ENCODE assay signal across 2 cellular contexts in the genomic region with DNA sequence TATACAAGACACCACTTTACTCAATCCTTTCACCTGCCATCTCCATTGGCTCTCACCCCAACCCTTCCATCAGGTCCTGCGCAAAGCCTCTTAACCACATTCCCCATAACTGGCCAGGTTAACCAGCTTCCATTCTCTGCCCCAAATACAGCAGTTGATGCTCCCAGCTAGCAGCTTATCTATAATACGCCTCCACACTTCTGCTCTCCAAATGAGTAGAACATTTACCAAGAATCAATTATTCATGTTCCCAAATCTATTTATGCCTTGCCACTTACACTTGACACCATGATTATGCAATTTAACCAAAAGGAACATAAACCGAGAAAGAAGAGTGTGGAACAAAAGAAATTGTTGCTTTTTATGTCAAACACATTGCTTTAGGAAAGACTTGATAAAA.
A peak's percentile ranks its signal among the peaks of the same experiment; 100 is the strongest.
TF ChIP-seq lines count a peak whose summit lies in the region.

No MANE protein-coding gene starts in this region.

TF ChIP-seq in liver, 16 proteins besides CTCF, POLR2A, EP300 and RAD21:
- TF ChIP-seq FOXA1 (IDR thresholded peaks at IDR 0.05) (no peak), TAF1 (conservative IDR thresholded peaks at IDR 0.05) (no peak), NR2F2 (IDR thresholded peaks at IDR 0.05) (no peak), GABPA (IDR thresholded peaks at IDR 0.05 in 1 of 2, conservative IDR thresholded peaks at IDR 0.05 in 1 of 2) (peak in 1 of 2 donors; percentile 24), SP1 (IDR thresholded peaks at IDR 0.05) (peak; percentile 61), FOXA2 (IDR thresholded peaks at IDR 0.05) (peak; percentile 27), RXRA (IDR thresholded peaks at IDR 0.05) (peak; percentile 52 to 87), HNF4A (conservative IDR thresholded peaks at IDR 0.05) (peak; percentile 53 to 80), YY1 (IDR thresholded peaks at IDR 0.05) (peak; percentile 93), JUND (IDR thresholded peaks at IDR 0.05) (peak in 1 of 2 donors; percentile 62), HNF4G (IDR thresholded peaks at IDR 0.05) (no peak), EGR1 (IDR thresholded peaks at IDR 0.05; ENCODE audit: low read depth in 2 of 2) (peak; percentile 29 to 87)
- TF ChIP-seq, protein P1, sequence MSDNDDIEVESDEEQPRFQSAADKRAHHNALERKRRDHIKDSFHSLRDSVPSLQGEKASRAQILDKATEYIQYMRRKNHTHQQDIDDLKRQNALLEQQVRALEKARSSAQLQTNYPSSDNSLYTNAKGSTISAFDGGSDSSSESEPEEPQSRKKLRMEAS (IDR thresholded peaks at IDR 0.05): peak; percentile 35
- TF ChIP-seq, protein P2, sequence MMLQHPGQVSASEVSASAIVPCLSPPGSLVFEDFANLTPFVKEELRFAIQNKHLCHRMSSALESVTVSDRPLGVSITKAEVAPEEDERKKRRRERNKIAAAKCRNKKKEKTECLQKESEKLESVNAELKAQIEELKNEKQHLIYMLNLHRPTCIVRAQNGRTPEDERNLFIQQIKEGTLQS (IDR thresholded peaks at IDR 0.05): no peak
- TF ChIP-seq, protein P3, sequence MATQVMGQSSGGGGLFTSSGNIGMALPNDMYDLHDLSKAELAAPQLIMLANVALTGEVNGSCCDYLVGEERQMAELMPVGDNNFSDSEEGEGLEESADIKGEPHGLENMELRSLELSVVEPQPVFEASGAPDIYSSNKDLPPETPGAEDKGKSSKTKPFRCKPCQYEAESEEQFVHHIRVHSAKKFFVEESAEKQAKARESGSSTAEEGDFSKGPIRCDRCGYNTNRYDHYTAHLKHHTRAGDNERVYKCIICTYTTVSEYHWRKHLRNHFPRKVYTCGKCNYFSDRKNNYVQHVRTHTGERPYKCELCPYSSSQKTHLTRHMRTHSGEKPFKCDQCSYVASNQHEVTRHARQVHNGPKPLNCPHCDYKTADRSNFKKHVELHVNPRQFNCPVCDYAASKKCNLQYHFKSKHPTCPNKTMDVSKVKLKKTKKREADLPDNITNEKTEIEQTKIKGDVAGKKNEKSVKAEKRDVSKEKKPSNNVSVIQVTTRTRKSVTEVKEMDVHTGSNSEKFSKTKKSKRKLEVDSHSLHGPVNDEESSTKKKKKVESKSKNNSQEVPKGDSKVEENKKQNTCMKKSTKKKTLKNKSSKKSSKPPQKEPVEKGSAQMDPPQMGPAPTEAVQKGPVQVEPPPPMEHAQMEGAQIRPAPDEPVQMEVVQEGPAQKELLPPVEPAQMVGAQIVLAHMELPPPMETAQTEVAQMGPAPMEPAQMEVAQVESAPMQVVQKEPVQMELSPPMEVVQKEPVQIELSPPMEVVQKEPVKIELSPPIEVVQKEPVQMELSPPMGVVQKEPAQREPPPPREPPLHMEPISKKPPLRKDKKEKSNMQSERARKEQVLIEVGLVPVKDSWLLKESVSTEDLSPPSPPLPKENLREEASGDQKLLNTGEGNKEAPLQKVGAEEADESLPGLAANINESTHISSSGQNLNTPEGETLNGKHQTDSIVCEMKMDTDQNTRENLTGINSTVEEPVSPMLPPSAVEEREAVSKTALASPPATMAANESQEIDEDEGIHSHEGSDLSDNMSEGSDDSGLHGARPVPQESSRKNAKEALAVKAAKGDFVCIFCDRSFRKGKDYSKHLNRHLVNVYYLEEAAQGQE (IDR thresholded peaks at IDR 0.05): peak; percentile 59
- TF ChIP-seq, protein P4, sequence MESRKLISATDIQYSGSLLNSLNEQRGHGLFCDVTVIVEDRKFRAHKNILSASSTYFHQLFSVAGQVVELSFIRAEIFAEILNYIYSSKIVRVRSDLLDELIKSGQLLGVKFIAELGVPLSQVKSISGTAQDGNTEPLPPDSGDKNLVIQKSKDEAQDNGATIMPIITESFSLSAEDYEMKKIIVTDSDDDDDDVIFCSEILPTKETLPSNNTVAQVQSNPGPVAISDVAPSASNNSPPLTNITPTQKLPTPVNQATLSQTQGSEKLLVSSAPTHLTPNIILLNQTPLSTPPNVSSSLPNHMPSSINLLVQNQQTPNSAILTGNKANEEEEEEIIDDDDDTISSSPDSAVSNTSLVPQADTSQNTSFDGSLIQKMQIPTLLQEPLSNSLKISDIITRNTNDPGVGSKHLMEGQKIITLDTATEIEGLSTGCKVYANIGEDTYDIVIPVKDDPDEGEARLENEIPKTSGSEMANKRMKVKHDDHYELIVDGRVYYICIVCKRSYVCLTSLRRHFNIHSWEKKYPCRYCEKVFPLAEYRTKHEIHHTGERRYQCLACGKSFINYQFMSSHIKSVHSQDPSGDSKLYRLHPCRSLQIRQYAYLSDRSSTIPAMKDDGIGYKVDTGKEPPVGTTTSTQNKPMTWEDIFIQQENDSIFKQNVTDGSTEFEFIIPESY (IDR thresholded peaks at IDR 0.05): peak; percentile 63
TF ChIP-seq in liver: peak in this region for 11.

TF ChIP-seq in HepG2, 621 proteins besides CTCF, POLR2A, EP300 and RAD21:
- no peak for TF ChIP-seq ZNF205 (CRISPR knock-in tag; IDR thresholded peaks at IDR 0.05)
- no peak for TF ChIP-seq POLR2AphosphoS5 (IDR thresholded peaks at IDR 0.05; ENCODE audit: low read depth, low read length)
- TF ChIP-seq, protein P5, sequence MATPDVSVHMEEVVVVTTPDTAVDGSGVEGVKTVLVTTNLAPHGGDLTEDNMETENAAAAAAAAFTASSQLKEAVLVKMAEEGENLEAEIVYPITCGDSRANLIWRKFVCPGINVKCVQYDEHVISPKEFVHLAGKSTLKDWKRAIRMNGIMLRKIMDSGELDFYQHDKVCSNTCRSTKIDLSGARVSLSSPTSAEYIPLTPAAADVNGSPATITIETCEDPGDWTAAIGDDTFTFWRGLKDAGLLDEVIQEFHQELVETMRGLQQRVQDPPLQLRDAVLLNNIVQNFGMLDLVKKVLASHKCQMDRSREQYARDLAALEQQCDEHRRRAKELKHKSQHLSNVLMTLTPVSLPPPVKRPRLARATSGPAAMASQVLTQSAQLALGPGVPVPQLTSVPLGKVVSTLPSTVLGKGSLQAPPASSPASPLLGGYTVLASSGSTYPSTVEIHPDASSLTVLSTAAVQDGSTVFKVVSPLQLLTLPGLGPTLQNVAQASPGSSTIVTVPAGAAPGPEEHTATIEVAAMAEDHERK (CRISPR knock-in tag; IDR thresholded peaks at IDR 0.05; ENCODE audit: low read depth): no peak
- TF ChIP-seq, protein P6, sequence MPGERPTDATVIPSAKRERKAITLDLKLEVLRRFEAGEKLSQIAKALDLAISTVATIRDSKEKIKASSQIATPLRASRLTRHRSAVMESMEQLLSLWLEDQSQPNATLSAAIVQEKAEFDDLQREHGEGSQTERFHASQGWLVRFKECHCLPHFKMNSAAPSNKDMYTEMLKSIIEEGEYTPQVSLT (CRISPR knock-in tag; IDR thresholded peaks at IDR 0.05; ENCODE audit: borderline replicate concordance, low read depth): no peak
- TF ChIP-seq MXD4 (CRISPR knock-in tag; IDR thresholded peaks at IDR 0.05): no peak
- TF ChIP-seq SOX5 (CRISPR knock-in tag; IDR thresholded peaks at IDR 0.05; ENCODE audit: borderline replicate concordance): no peak
- TF ChIP-seq, protein P7, sequence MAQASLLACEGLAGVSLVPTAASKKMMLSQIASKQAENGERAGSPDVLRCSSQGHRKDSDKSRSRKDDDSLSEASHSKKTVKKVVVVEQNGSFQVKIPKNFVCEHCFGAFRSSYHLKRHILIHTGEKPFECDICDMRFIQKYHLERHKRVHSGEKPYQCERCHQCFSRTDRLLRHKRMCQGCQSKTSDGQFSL (CRISPR knock-in tag; IDR thresholded peaks at IDR 0.05): no peak
- no peak for TF ChIP-seq TSC22D2 (CRISPR knock-in tag; IDR thresholded peaks at IDR 0.05; ENCODE audit: borderline replicate concordance)
- TF ChIP-seq ZNF558 (CRISPR knock-in tag; IDR thresholded peaks at IDR 0.05; ENCODE audit: borderline replicate concordance): no peak
- no peak for TF ChIP-seq RCOR2 (CRISPR knock-in tag; IDR thresholded peaks at IDR 0.05)
- no peak for TF ChIP-seq XRCC5 (optimal IDR thresholded peaks at IDR 0.05; ENCODE audit: low read length)
- TF ChIP-seq, protein P8, sequence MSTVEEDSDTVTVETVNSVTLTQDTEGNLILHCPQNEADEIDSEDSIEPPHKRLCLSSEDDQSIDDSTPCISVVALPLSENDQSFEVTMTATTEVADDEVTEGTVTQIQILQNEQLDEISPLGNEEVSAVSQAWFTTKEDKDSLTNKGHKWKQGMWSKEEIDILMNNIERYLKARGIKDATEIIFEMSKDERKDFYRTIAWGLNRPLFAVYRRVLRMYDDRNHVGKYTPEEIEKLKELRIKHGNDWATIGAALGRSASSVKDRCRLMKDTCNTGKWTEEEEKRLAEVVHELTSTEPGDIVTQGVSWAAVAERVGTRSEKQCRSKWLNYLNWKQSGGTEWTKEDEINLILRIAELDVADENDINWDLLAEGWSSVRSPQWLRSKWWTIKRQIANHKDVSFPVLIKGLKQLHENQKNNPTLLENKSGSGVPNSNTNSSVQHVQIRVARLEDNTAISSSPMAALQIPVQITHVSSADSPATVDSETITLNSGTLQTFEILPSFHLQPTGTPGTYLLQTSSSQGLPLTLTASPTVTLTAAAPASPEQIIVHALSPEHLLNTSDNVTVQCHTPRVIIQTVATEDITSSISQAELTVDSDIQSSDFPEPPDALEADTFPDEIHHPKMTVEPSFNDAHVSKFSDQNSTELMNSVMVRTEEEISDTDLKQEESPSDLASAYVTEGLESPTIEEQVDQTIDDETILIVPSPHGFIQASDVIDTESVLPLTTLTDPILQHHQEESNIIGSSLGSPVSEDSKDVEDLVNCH (CRISPR knock-in tag; IDR thresholded peaks at IDR 0.05): no peak
- no peak for TF ChIP-seq FOXO1 (CRISPR knock-in tag; IDR thresholded peaks at IDR 0.05)
- TF ChIP-seq, protein P9, sequence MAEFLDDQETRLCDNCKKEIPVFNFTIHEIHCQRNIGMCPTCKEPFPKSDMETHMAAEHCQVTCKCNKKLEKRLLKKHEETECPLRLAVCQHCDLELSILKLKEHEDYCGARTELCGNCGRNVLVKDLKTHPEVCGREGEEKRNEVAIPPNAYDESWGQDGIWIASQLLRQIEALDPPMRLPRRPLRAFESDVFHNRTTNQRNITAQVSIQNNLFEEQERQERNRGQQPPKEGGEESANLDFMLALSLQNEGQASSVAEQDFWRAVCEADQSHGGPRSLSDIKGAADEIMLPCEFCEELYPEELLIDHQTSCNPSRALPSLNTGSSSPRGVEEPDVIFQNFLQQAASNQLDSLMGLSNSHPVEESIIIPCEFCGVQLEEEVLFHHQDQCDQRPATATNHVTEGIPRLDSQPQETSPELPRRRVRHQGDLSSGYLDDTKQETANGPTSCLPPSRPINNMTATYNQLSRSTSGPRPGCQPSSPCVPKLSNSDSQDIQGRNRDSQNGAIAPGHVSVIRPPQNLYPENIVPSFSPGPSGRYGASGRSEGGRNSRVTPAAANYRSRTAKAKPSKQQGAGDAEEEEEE (CRISPR knock-in tag; IDR thresholded peaks at IDR 0.05; ENCODE audit: borderline replicate concordance): no peak
- TF ChIP-seq KLF15 (CRISPR knock-in tag; IDR thresholded peaks at IDR 0.05; ENCODE audit: borderline replicate concordance): no peak
- TF ChIP-seq ZNF496 (CRISPR knock-in tag; IDR thresholded peaks at IDR 0.05; ENCODE audit: insufficient replicate concordance): no peak
